In the genomic region with DNA sequence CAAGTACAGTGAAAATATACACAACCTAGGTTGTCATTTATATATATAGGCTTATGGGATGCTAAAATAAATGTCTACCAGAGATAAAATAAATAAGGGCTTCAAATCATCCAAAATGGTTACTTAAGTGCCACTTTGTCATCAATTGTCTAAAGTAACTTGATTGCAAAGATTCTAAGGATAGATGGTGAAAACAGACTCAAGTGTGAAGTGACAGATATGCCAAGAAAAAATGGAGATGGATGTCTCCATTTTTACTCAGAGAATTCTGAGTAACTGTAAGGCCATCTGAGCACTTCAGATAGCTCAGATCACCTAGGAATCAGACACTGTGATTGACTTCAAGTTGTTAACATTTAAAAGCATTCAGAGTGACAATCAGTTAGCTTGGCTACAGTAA, we compare ENCODE assay signal across 34 cellular contexts.
"Had no signal": no experiment of that assay in that cellular context is flagged by ENCODE, and none has a peak within 500 bp of the region (broad histone marks: within the 10 kb centered on the region; RNA-seq: fewer than 3 reads in every experiment).

No MANE protein-coding gene starts in this region.

- H3K4me3 ChIP-seq: MG63 had no signal

- DNase-seq: Karpas-422, Kasumi-1, MG63, MM.1S, MV-4-11, NCI-H1048, NCI-H1092, NCI-H1092 treated with DMSO at 0.1 percent for 48 hours, NCI-H1105, NCI-H1105 treated with DMSO at 0.1 percent for 48 hours, NCI-H1417, NCI-H1417 treated with DMSO at 0.1 percent for 48 hours, NCI-H1436, NCI-H1436 treated with DMSO at 0.1 percent for 48 hours, NCI-H146, NCI-H1694, NCI-H1694 treated with DMSO at 0.1 percent for 48 hours, NCI-H187, NCI-H187 treated with DMSO at 0.1 percent for 48 hours, NCI-H1930, NCI-H2029, NCI-H2029 treated with DMSO at 0.1 percent for 48 hours, NCI-H2081, NCI-H2081 treated with DMSO at 0.1 percent for 48 hours, NCI-H2107, NCI-H2171, NCI-H2171 treated with DMSO at 0.1 percent for 48 hours, NCI-H2227 treated with DMSO at 0.1 percent for 48 hours, NCI-H226, NCI-H345, NCI-H446, NCI-H446 treated with DMSO at 0.1 percent for 48 hours, NCI-H510A had no signal

- H3K4me2 ChIP-seq: KMS-11 had no signal

- H3K27me3 ChIP-seq: MG63 had no signal

- H3K36me3 ChIP-seq: MG63 had no signal

- H3K27ac ChIP-seq: KMS-11 had no signal

- H3K9ac ChIP-seq: KMS-11 had no signal

- H3K9me3 ChIP-seq: MG63 had no signal
